In genomic region chr21:45594721-45595489, GRCh38 we compare ENCODE assay signal across 26 cellular contexts. TPM values are rescaled to one million over a fixed set of nuclear protein-coding genes. Genes with fewer than 3 reads are reported as not detected.
DNase-seq lines count a peak whose midpoint lies in the region; ATAC-seq lines count a peak whose summit lies in the region.
"Had no signal": no experiment of that assay in that cellular context is flagged by ENCODE, and none has a peak within 500 bp of the region (broad histone marks: within the 10 kb centered on the region; RNA-seq: fewer than 3 reads in every experiment).

No MANE protein-coding gene starts in this region.

- no peaks in the 10 kb centered on the region for H3K9me3 Mint-ChIP-seq in activated CD8-positive, alpha-beta memory T cell treated with anti-CD3 and anti-CD28 coated beads, Interleukin-2, amount 10 ng/mL, durations not matched to agents 7 days and 5 days (ENCODE audit: low read depth)
- H3K9me3 Mint-ChIP-seq in CD8-positive, alpha-beta memory T cell: no peaks in the 10 kb centered on the region
- no peaks in the 10 kb centered on the region for H3K9me3 Mint-ChIP-seq in activated naive CD8-positive, alpha-beta T cell treated with anti-CD3 and anti-CD28 coated beads, Interleukin-2, amount 50 U/mL, for 24 hours

- H3K27me3 Mint-ChIP-seq in activated CD8-positive, alpha-beta memory T cell treated with anti-CD3 and anti-CD28 coated beads, Interleukin-2, amount 10 ng/mL, durations not matched to agents 7 days and 5 days: no peaks in the 10 kb centered on the region
- peaks cover 0 to 8% of the 10 kb centered on the region in 2 donors for H3K27me3 Mint-ChIP-seq in CD8-positive, alpha-beta memory T cell
- peaks cover 2% of the 10 kb centered on the region for H3K27me3 Mint-ChIP-seq in activated naive CD8-positive, alpha-beta T cell treated with anti-CD3 and anti-CD28 coated beads, Interleukin-2, amount 50 U/mL, for 24 hours

- H3K4me1 Mint-ChIP-seq in activated CD8-positive, alpha-beta memory T cell treated with anti-CD3 and anti-CD28 coated beads, Interleukin-2, amount 10 ng/mL, durations not matched to agents 7 days and 5 days: peaks cover 11% of the 10 kb centered on the region
- peaks cover 13 to 16% (median 13%) of the 10 kb centered on the region in 3 donors for H3K4me1 Mint-ChIP-seq in CD8-positive, alpha-beta memory T cell
- peaks cover 15% of the 10 kb centered on the region for H3K4me1 Mint-ChIP-seq in activated naive CD8-positive, alpha-beta T cell treated with anti-CD3 and anti-CD28 coated beads, Interleukin-2, amount 50 U/mL, for 24 hours
- H3K4me1 Mint-ChIP-seq: nephron had no signal

- peak overlapping the region; percentile 7 for H3K27ac ChIP-seq in CD8-positive, alpha-beta memory T cell (ENCODE audit: low read depth, low read length)
- H3K27ac ChIP-seq: breast epithelium, ovary had no signal

- H3K27ac Mint-ChIP-seq in activated CD8-positive, alpha-beta memory T cell treated with anti-CD3 and anti-CD28 coated beads, Interleukin-2, amount 10 ng/mL, durations not matched to agents 7 days and 5 days: peak overlapping the region; percentile 8
- H3K27ac Mint-ChIP-seq in CD8-positive, alpha-beta memory T cell: peak overlapping the region in 3 of 8 donors; percentile 40 to 73 (median 72)
- peak overlapping the region; percentile 9 for H3K27ac Mint-ChIP-seq in activated naive CD8-positive, alpha-beta T cell treated with anti-CD3 and anti-CD28 coated beads, Interleukin-2, amount 50 U/mL, for 24 hours
- H3K27ac Mint-ChIP-seq: B cell, nephron had no signal

- no peak overlapping the region for H3K4me3 ChIP-seq in CD8-positive, alpha-beta memory T cell (ENCODE audit: low read length)
- H3K4me3 ChIP-seq: breast epithelium, mucosa of descending colon, ovary had no signal

- intact Hi-C loops in posterior vena cava (cut with DNase I): no loop called here

- H3K36me3 Mint-ChIP-seq in activated CD8-positive, alpha-beta memory T cell treated with anti-CD3 and anti-CD28 coated beads, Interleukin-2, amount 10 ng/mL, durations not matched to agents 7 days and 5 days: no peaks in the 10 kb centered on the region
- H3K36me3 Mint-ChIP-seq in CD8-positive, alpha-beta memory T cell: no peaks in the 10 kb centered on the region
- no peaks in the 10 kb centered on the region for H3K36me3 Mint-ChIP-seq in activated naive CD8-positive, alpha-beta T cell treated with anti-CD3 and anti-CD28 coated beads, Interleukin-2, amount 50 U/mL, for 24 hours (ENCODE audit: low read depth)

- H3K4me1 ChIP-seq in CD8-positive, alpha-beta memory T cell (ENCODE audit: insufficient read depth, low read length): peaks cover 28% of the 10 kb centered on the region
- H3K4me1 ChIP-seq: breast epithelium, HAP-1 had no signal

- in situ Hi-C loops in ACHN (cut with HindIII; ENCODE audit: low pct_ligation_motif_present, low pct_unique_long_range_greater_than_20kb, low sequenced_read_pairs): no loop called here

- DNase-seq in activated CD8-positive, alpha-beta memory T cell treated with anti-CD3 and anti-CD28 coated beads, Interleukin-2, amount 10 ng/mL, durations not matched to agents 7 days and 5 days: no peak
- no peak for DNase-seq in activated CD8-positive, alpha-beta memory T cell treated with anti-CD3 and anti-CD28 coated beads, Interleukin-2, amount 50 U/mL, for 48 hours
- DNase-seq in CD8-positive, alpha-beta memory T cell: peak in 1 of 5 donors; percentile 22
- DNase-seq in activated naive CD8-positive, alpha-beta T cell treated with anti-CD3 and anti-CD28 coated beads, Interleukin-2, amount 50 U/mL, for 24 hours: no peak
- DNase-seq in posterior vena cava (ENCODE audit: low spot score) (peak; percentile 47), ACHN (no peak), NCI-H774 (lab: John Stamatoyannopoulos, UW) (no peak)
- DNase-seq: activated CD4-positive, alpha-beta T cell treated with anti-CD3 and anti-CD28 coated beads for 4 hours; amygdala; DMS79; GDM1; hippocampal formation; left ventricle myocardium superior; NCI-H1417; NCI-H2081; NCI-H2227 treated with DMSO at 0.1 percent for 48 hours; SK-N-SH; trophoblast cell had no signal

- no peaks in the 10 kb centered on the region for H3K27me3 ChIP-seq in CD8-positive, alpha-beta memory T cell (ENCODE audit: insufficient read depth, low read length, poor library complexity, severe bottlenecking)
- H3K27me3 ChIP-seq: ovary had no signal

- no peaks in the 10 kb centered on the region for H3K36me3 ChIP-seq in CD8-positive, alpha-beta memory T cell (ENCODE audit: insufficient read depth, low read length)
- H3K36me3 ChIP-seq: breast epithelium, HAP-1, ovary had no signal

- POLR2A ChIA-PET in CD8-positive, alpha-beta memory T cell (lab: Charles Lee): no interaction called here

- no peak overlapping the region for H3K4me3 Mint-ChIP-seq in activated CD8-positive, alpha-beta memory T cell treated with anti-CD3 and anti-CD28 coated beads, Interleukin-2, amount 10 ng/mL, durations not matched to agents 7 days and 5 days
- no peak overlapping the region for H3K4me3 Mint-ChIP-seq in CD8-positive, alpha-beta memory T cell
- H3K4me3 Mint-ChIP-seq in activated naive CD8-positive, alpha-beta T cell treated with anti-CD3 and anti-CD28 coated beads, Interleukin-2, amount 50 U/mL, for 24 hours: no peak overlapping the region
- H3K4me3 Mint-ChIP-seq: B cell, nephron had no signal

- no peak for ATAC-seq in activated CD8-positive, alpha-beta memory T cell treated with anti-CD3 and anti-CD28 coated beads, Interleukin-2, amount 10 ng/mL, durations not matched to agents 7 days and 5 days
- ATAC-seq in activated naive CD8-positive, alpha-beta T cell treated with anti-CD3 and anti-CD28 coated beads, Interleukin-2, amount 50 U/mL, for 24 hours: no peak
- ATAC-seq in HG03457 (IDR thresholded peaks at IDR 0.05; ENCODE audit: unreplicated experiment): no peak
- ATAC-seq: left ventricle myocardium superior, mucosa of descending colon had no signal

- H3K9me3 ChIP-seq in CD8-positive, alpha-beta memory T cell (ENCODE audit: low read length): no peaks in the 10 kb centered on the region
- H3K9me3 ChIP-seq: breast epithelium, HAP-1, mucosa of descending colon, ovary, SK-N-SH had no signal

- CTCF ChIA-PET in activated CD8-positive, alpha-beta memory T cell treated with anti-CD3 and anti-CD28 coated beads, Interleukin-2, amount 10 ng/mL, durations not matched to agents 7 days and 5 days (lab: Charles Lee): interaction anchor here (1.5 to 4.1 kb wide), 7 partner anchors 10 to 225 kb away, joined by 3 to 41 read pairs (median 10); no protein-coding TSS in a partner anchor
- CTCF ChIA-PET in CD8-positive, alpha-beta memory T cell (lab: Charles Lee): interaction anchor here (1.5 to 3.0 kb wide), 2 partner anchors 39 to 40 kb away, joined by 4 to 7 read pairs; no protein-coding TSS in a partner anchor

RNA-seq across cellular contexts. Expression of gene PCBP3, which starts 48.6 kb away (rescaled TPM):
- total RNA-seq in activated CD8-positive, alpha-beta memory T cell treated with anti-CD3 and anti-CD28 coated beads, Interleukin-2, amount 10 ng/mL, durations not matched to agents 7 days and 5 days: 1 to 10 TPM; 1.3 to 2.2 TPM
- total RNA-seq in CD8-positive, alpha-beta memory T cell: under 1 TPM; 0.31 to 0.35 TPM
- 0.38 TPM for polyA plus RNA-seq in CD8-positive, alpha-beta memory T cell
- 1 to 10 TPM; 2.6 to 7.4 TPM for total RNA-seq in posterior vena cava
- total RNA-seq: HT1080 had no signal

RNA-seq across cellular contexts. Expression of gene SLC19A1, which starts 52.7 kb away (rescaled TPM):
- 10 to 100 TPM; 53.2 to 60.2 TPM for total RNA-seq in activated CD8-positive, alpha-beta memory T cell treated with anti-CD3 and anti-CD28 coated beads, Interleukin-2, amount 10 ng/mL, durations not matched to agents 7 days and 5 days
- total RNA-seq in CD8-positive, alpha-beta memory T cell: 10 to 100 TPM; 55.7 to 66.8 TPM
- polyA plus RNA-seq in CD8-positive, alpha-beta memory T cell: 7.0 TPM
- total RNA-seq in posterior vena cava: 1 to 10 TPM; 4.5 to 6.5 TPM

Comparison
In these comparisons a context has a peak if more than half of its experiments do, and no peak if none do; other contexts are left out.
1. RNA of gene SLC19A1, which starts 52.7 kb away (total RNA-seq): 55.7 to 66.8 TPM in CD8-positive, alpha-beta memory T cell and 53.2 to 60.2 TPM in activated CD8-positive, alpha-beta memory T cell treated with anti-CD3 and anti-CD28 coated beads, Interleukin-2, amount 10 ng/mL, durations not matched to agents 7 days and 5 days; 4.5 to 6.5 TPM in posterior vena cava; every median in the first group is over 4 times any median in the second.